19 cellular contexts compared by ENCODE assay signal in genomic region chr9:90132866-90133265, GRCh38.
"Had no signal": no experiment of that assay in that cellular context is flagged by ENCODE, and none has a peak within 500 bp of the region (broad histone marks: within the 10 kb centered on the region; RNA-seq: fewer than 3 reads in every experiment).

No MANE protein-coding gene starts in this region.

- DNase-seq: occipital lobe; ovary; posterior cingulate gyrus; psoas muscle; right cardiac atrium; right lobe of liver; sigmoid colon; small intestine; stimulated activated CD4-positive, alpha-beta T cell treated with anti-CD3 and anti-CD28 coated beads, Interleukin-15, amount 100 ng/mL, for 24 hours; stimulated activated CD4-positive, alpha-beta T cell treated with anti-CD3 and anti-CD28 coated beads, Interleukin-2, amount 100 ng/mL, for 24 hours; stimulated activated CD4-positive, alpha-beta T cell treated with anti-CD3 and anti-CD28 coated beads, Interleukin-2, amount 100 ng/mL, for 48 hours; stimulated activated CD4-positive, alpha-beta T cell treated with anti-CD3 and anti-CD28 coated beads, Interleukin-4, amount 100 ng/mL, for 24 hours; stimulated activated naive B cell treated with anti-CD40 and anti-IgM and Interleukin-4, amounts not matched to agents 10 μg/mL and 1 μg/mL and 100 μg/mL, for 72 hours; stimulated activated naive CD4-positive, alpha-beta T cell treated with Interleukin-2 at 50 U/mL for 16 hours; stomach; thyroid gland; trophoblast cell; upper lobe of left lung had no signal

- ATAC-seq: psoas muscle; right cardiac atrium; right lobe of liver; stimulated activated effector memory CD8-positive, alpha-beta T cell treated with anti-CD3 and anti-CD28 coated beads, Interleukin-12 subunit alpha, Interleukin-12 subunit beta, amount 100 ng/mL, for 72 hours; stimulated activated naive B cell treated with anti-CD40 and anti-IgM and Interleukin-4, amounts not matched to agents 10 μg/mL and 1 μg/mL and 100 μg/mL, for 72 hours had no signal
